15 cellular contexts compared by ENCODE assay signal in genomic region chr1:15916916-15917315, GRCh38. TPM values are rescaled to one million over a fixed set of nuclear protein-coding genes. Genes with fewer than 3 reads are reported as not detected.
DNase-seq lines count a peak whose midpoint lies in the region; ATAC-seq and TF ChIP-seq lines count a peak whose summit lies in the region.
"Had no signal": no experiment of that assay in that cellular context is flagged by ENCODE, and none has a peak within 500 bp of the region (broad histone marks: within the 10 kb centered on the region; RNA-seq: fewer than 3 reads in every experiment).

No MANE protein-coding gene starts in this region.

- peak overlapping the region; percentile 56; the same call in 1 of the 2 replicates for H2BK20ac ChIP-seq in IMR-90 (ENCODE audit: low read depth, low read length)

- peak overlapping the region; percentile 48 for H2BK120ac ChIP-seq in IMR-90 (ENCODE audit: low read depth, low read length)

- H3K4me3 Mint-ChIP-seq in activated CD4-positive, alpha-beta T cell treated with anti-CD3 and anti-CD28 coated beads, Interleukin-2, amount 10 ng/mL, durations not matched to agents 7 days and 5 days = no peak overlapping the region
- H3K4me3 Mint-ChIP-seq in chondrocyte (ENCODE audit: unreplicated experiment) = no peak overlapping the region

- H2BK5ac ChIP-seq in IMR-90 (ENCODE audit: low read depth, low read length, poor library complexity, severe bottlenecking) = peak overlapping the region; percentile 74

- H3K27me3 Mint-ChIP-seq in activated CD4-positive, alpha-beta T cell treated with anti-CD3 and anti-CD28 coated beads, Interleukin-2, amount 10 ng/mL, durations not matched to agents 7 days and 5 days = no peaks in the 10 kb centered on the region
- no peaks in the 10 kb centered on the region for H3K27me3 Mint-ChIP-seq in chondrocyte (ENCODE audit: low read depth)

- H2AK9ac ChIP-seq in IMR-90 (replicated peaks; ENCODE audit: low read depth, low read length, poor library complexity) = peak overlapping the region; percentile 77

- H3K23ac ChIP-seq in IMR-90 (ENCODE audit: low read depth, low read length) = peak overlapping the region; percentile 21

- peak overlapping the region; percentile 81 for H2AK5ac ChIP-seq in IMR-90 (ENCODE audit: low read depth, low read length)

- DNase-seq in activated CD4-positive, alpha-beta T cell treated with anti-CD3 and anti-CD28 coated beads, Interleukin-2, amount 10 ng/mL, durations not matched to agents 7 days and 5 days = no peak
- no peak for DNase-seq in activated CD4-positive, alpha-beta T cell treated with anti-CD3 and anti-CD28 coated beads for 4 hours
- DNase-seq in IMR-90 = no peak
- no peak for DNase-seq in chondrocyte (ENCODE audit: low spot score)
- DNase-seq in psoas muscle = no peak
- no peak for DNase-seq in testis
- no peak for DNase-seq in NCI-H146 (lab: John Stamatoyannopoulos, UW)
- DNase-seq in inferior parietal cortex (ENCODE audit: extremely low spot score) = no peak
- DNase-seq: activated CD4-positive, alpha-beta T cell treated with anti-CD3 and anti-CD28 coated beads, Interleukin-2, amount 50 U/mL, for 1 hour; adrenal gland; effector CD4-positive, alpha-beta T cell; heart right ventricle; NCI-H1092; NCI-H524 treated with DMSO at 0.1 percent for 48 hours had no signal

- no peak overlapping the region for H3K4me3 ChIP-seq in IMR-90 (ENCODE audit: insufficient read depth, low read depth, low read length)
- no peak overlapping the region for H3K4me3 ChIP-seq in psoas muscle
- no peak overlapping the region for H3K4me3 ChIP-seq in testis
- H3K4me3 ChIP-seq: adrenal gland had no signal

- peaks cover 56% of the 10 kb centered on the region for H3K36me3 Mint-ChIP-seq in activated CD4-positive, alpha-beta T cell treated with anti-CD3 and anti-CD28 coated beads, Interleukin-2, amount 10 ng/mL, durations not matched to agents 7 days and 5 days (ENCODE audit: low read depth)
- H3K36me3 Mint-ChIP-seq in chondrocyte (ENCODE audit: low read depth) = peaks cover 13% of the 10 kb centered on the region

- CTCF ChIA-PET in activated CD4-positive, alpha-beta T cell treated with anti-CD3 and anti-CD28 coated beads, Interleukin-2, amount 10 ng/mL, durations not matched to agents 7 days and 5 days (lab: Charles Lee) = interaction anchor here (0.5 kb wide), 1 partner anchor 88 kb away, joined by 3 read pairs; no protein-coding TSS in a partner anchor
- CTCF ChIA-PET in IMR-90 (lab: Yijun Ruan, JAX) = no interaction called here

- no peak for TF ChIP-seq CTCF in IMR-90 (conservative IDR thresholded peaks at IDR 0.05; ENCODE audit: low read depth, low read length)
- no peak for TF ChIP-seq CTCF in chondrocyte (IDR thresholded peaks at IDR 0.05)
- no peak for TF ChIP-seq CTCF in psoas muscle (IDR thresholded peaks at IDR 0.05)
- no peak for TF ChIP-seq CTCF in testis (IDR thresholded peaks at IDR 0.05)

- dilution Hi-C loops in IMR-90 (cut with HindIII; ENCODE audit: low sequenced_read_pairs, unreplicated experiment) = no loop called here

- peak overlapping the region; percentile 19; the same call in 1 of the 2 replicates for H4K5ac ChIP-seq in IMR-90 (ENCODE audit: low read depth, low read length)

- H3K4ac ChIP-seq in IMR-90 (ENCODE audit: low read depth, low read length) = peak overlapping the region; percentile 48

- peaks cover 27% of the 10 kb centered on the region for H3K4me1 Mint-ChIP-seq in activated CD4-positive, alpha-beta T cell treated with anti-CD3 and anti-CD28 coated beads, Interleukin-2, amount 10 ng/mL, durations not matched to agents 7 days and 5 days
- peaks cover 44% of the 10 kb centered on the region for H3K4me1 Mint-ChIP-seq in chondrocyte (ENCODE audit: low read depth)

- TF ChIP-seq POLR2A in IMR-90 (IDR thresholded peaks at IDR 0.05; ENCODE audit: low read depth, low read length) (no peak), testis (IDR thresholded peaks at IDR 0.05) (no peak)

- no peaks in the 10 kb centered on the region for H3K9me3 Mint-ChIP-seq in activated CD4-positive, alpha-beta T cell treated with anti-CD3 and anti-CD28 coated beads, Interleukin-2, amount 10 ng/mL, durations not matched to agents 7 days and 5 days
- H3K9me3 Mint-ChIP-seq in chondrocyte (ENCODE audit: low read depth) = no peaks in the 10 kb centered on the region

- H3K4me1 ChIP-seq in IMR-90 (ENCODE audit: control insufficient read depth, insufficient read depth, low read length) (peaks cover 4% of the 10 kb centered on the region), psoas muscle (peaks cover 6% of the 10 kb centered on the region), testis (no peaks in the 10 kb centered on the region)

- H2BK15ac ChIP-seq in IMR-90 (ENCODE audit: low read depth, low read length) = peak overlapping the region; percentile 19; the same call in 2 of the 3 replicates

- H3K27me3 ChIP-seq in IMR-90 (ENCODE audit: control insufficient read depth, insufficient read depth, low read length) = no peaks in the 10 kb centered on the region
- no peaks in the 10 kb centered on the region for H3K27me3 ChIP-seq in psoas muscle (ENCODE audit: insufficient read depth in 3 of 3, low read length in 2 of 3)
- no peaks in the 10 kb centered on the region for H3K27me3 ChIP-seq in testis
- H3K27me3 ChIP-seq: adrenal gland, heart right ventricle, upper lobe of left lung had no signal

- in situ Hi-C loops in IMR-90 (cut with MboI; ENCODE audit: low sequenced_read_pairs) = no loop called here

- peaks cover 10% of the 10 kb centered on the region for H3K36me3 ChIP-seq in IMR-90 (ENCODE audit: control insufficient read depth, insufficient read depth, low read length)
- H3K36me3 ChIP-seq in psoas muscle (ENCODE audit: insufficient read depth in 1 of 2, low read depth in 1 of 2) = peaks cover 4 to 96% of the 10 kb centered on the region in 2 donors
- no peaks in the 10 kb centered on the region for H3K36me3 ChIP-seq in testis (ENCODE audit: low read depth, missing control alignments)

- peak overlapping the region; percentile 50 for H3K27ac Mint-ChIP-seq in activated CD4-positive, alpha-beta T cell treated with anti-CD3 and anti-CD28 coated beads, Interleukin-2, amount 10 ng/mL, durations not matched to agents 7 days and 5 days
- H3K27ac Mint-ChIP-seq in chondrocyte (ENCODE audit: unreplicated experiment) = peak overlapping the region; percentile 88

- intact Hi-C loops in IMR-90 (cut with micrococcal nuclease) = loop anchor here (5.0 kb wide), 1 partner anchor 65 kb away; no protein-coding TSS in a partner anchor
- intact Hi-C loops in psoas muscle (cut with DNase I) = no loop called here
- intact Hi-C loops in testis (cut with DNase I; ENCODE audit: low total_unique reads) = no loop called here

- no peak overlapping the region for H3K9ac ChIP-seq in IMR-90 (ENCODE audit: low read depth, low read length)

- peaks cover 28 to 64% of the 10 kb centered on the region in 2 experiments for H3K79me1 ChIP-seq in IMR-90 (ENCODE audit: low read depth in 1 of 2, low read length in 2 of 2)

- H3K56ac ChIP-seq in IMR-90 (ENCODE audit: extremely low read depth, insufficient read depth, low read length) = no peak overlapping the region

- H3K18ac ChIP-seq in IMR-90 (ENCODE audit: low read depth, low read length) = peak overlapping the region; percentile 20; the same call in 1 of the 2 replicates

- H3K9me1 ChIP-seq in IMR-90 (ENCODE audit: insufficient read depth, low read length) = peaks cover 3% of the 10 kb centered on the region; the same call in 1 of the 2 replicates

- H3K9me3 ChIP-seq in IMR-90 (ENCODE audit: control insufficient read depth, insufficient read depth, low read length) (no peaks in the 10 kb centered on the region), psoas muscle (no peaks in the 10 kb centered on the region), testis (no peaks in the 10 kb centered on the region)
- H3K9me3 ChIP-seq: adrenal gland, heart right ventricle, upper lobe of left lung had no signal

- H3K4me2 ChIP-seq in IMR-90 (ENCODE audit: low read depth, low read length) = no peak overlapping the region

- TF ChIP-seq RAD21 in IMR-90 (IDR thresholded peaks at IDR 0.05; ENCODE audit: low read length) = no peak

- 77% methylated on average over 6 of the region's 7 CpGs; no CpG with 5 or more reads in 1 of the 2 experiments for WGBS in IMR-90 (ENCODE audit: extremely low coverage in 2 of 2, insufficient read length in 1 of 2), 2 experiments
- WGBS in psoas muscle, 3 donors = 53 to 77% (median 61%) methylated on average over 7 of the region's 7 CpGs
- 85 to 89% methylated on average over 7 of the region's 7 CpGs for WGBS in testis, 2 donors

- no peak for ATAC-seq in IMR-90 (ENCODE audit: low read depth)
- peak in 1 of 4 donors; percentile 32 for ATAC-seq in psoas muscle

- BruUV-seq in IMR-90 (replicated peaks; lab: Mats Ljungman, UMichigan) = no TSS peak

- peak overlapping the region in 1 of 2 experiments; percentile 49; a peak in 2 of 4 replicates for H4K8ac ChIP-seq in IMR-90 (ENCODE audit: low read depth in 2 of 2, low read length in 2 of 2)

- no peaks in the 10 kb centered on the region for H4K20me1 ChIP-seq in IMR-90 (ENCODE audit: insufficient read depth, low read length)

- H3K14ac ChIP-seq in IMR-90 (replicated peaks; ENCODE audit: low read depth, low read length) = peak overlapping the region; percentile 53; the same call in 1 of the 2 replicates

- no peak overlapping the region for H2AFZ ChIP-seq in IMR-90 (replicated peaks; ENCODE audit: low read length, poor library complexity)

- H4K91ac ChIP-seq in IMR-90 (ENCODE audit: insufficient read depth, low read depth, low read length) = peak overlapping the region; percentile 73

- POLR2A ChIA-PET in activated CD4-positive, alpha-beta T cell treated with anti-CD3 and anti-CD28 coated beads, Interleukin-2, amount 10 ng/mL, durations not matched to agents 7 days and 5 days (lab: Charles Lee) = no interaction called here
- POLR2A ChIA-PET in IMR-90 (lab: Charles Lee; ENCODE audit: unreplicated experiment) = no interaction called here

- H3K27ac ChIP-seq in IMR-90 (ENCODE audit: insufficient read depth, low read length) (peak overlapping the region; percentile 63; the same call in 1 of the 2 replicates), psoas muscle (peak overlapping the region; percentile 41), testis (no peak overlapping the region)
- H3K27ac ChIP-seq: adrenal gland had no signal

TF ChIP-seq in IMR-90, 13 proteins besides CTCF, POLR2A, EP300 and RAD21 (continues in another document):
- TF ChIP-seq CHD1 (IDR thresholded peaks at IDR 0.05; ENCODE audit: low read depth, low read length) (no peak), MAZ (IDR thresholded peaks at IDR 0.05; ENCODE audit: borderline replicate concordance, low read depth, low read length) (no peak), FOS (IDR thresholded peaks at IDR 0.05; ENCODE audit: low read depth, low read length) (no peak)

RNA-seq across cellular contexts. Expression of gene ZBTB17, which starts 59.0 kb away (rescaled TPM):
- total RNA-seq in activated CD4-positive, alpha-beta T cell treated with anti-CD3 and anti-CD28 coated beads, Interleukin-2, amount 10 ng/mL, durations not matched to agents 7 days and 5 days = 10 to 100 TPM; 34.8 to 38.8 TPM
- total RNA-seq in IMR-90 (2012; rRNA removed) (26.3 and 29.7 TPM in 2 replicates), chondrocyte (23.9 to 30.8 TPM (median 27.2 TPM) in 3 replicates), psoas muscle (10 to 100 TPM; 23.5 to 29.5 (median 26.2) TPM), testis (10 to 100 TPM; 60.2 to 65.8 TPM)
- polyA plus RNA-seq in IMR-90 (2012; rRNA removed) (58.2 and 65.5 TPM in 2 replicates), psoas muscle (10 to 100 TPM; 32.1 to 44.3 (median 34.2) TPM), testis (ENCODE audit: insufficient read depth, low read depth, low replicate concordance) (53.6 TPM)
- 27.1 and 37.4 TPM in 2 replicates for polyA plus RNA-seq in IMR-90 (2012; cell fraction: cytosol; rRNA removed)
- 190 and 417 TPM in 2 replicates for polyA plus RNA-seq in IMR-90 (2012; cell fraction: nucleus; rRNA removed; ENCODE audit: low replicate concordance)

Comparison
In these comparisons a context has a peak if more than half of its experiments do, and no peak if none do; other contexts are left out.
1. H3K27ac ChIP-seq: peak in IMR-90 (single experiment) and psoas muscle (single experiment); none in testis (0 of 2).